Comparison of ENCODE assay signal across 9 cellular contexts in genomic region chr17:7626956-7627249, GRCh38. TPM values are rescaled to one million over a fixed set of nuclear protein-coding genes. Genes with fewer than 3 reads are reported as not detected.
DNase-seq lines count a peak whose midpoint lies in the region; ATAC-seq and TF ChIP-seq lines count a peak whose summit lies in the region.
"Had no signal": no experiment of that assay in that cellular context is flagged by ENCODE, and none has a peak within 500 bp of the region (broad histone marks: within the 10 kb centered on the region; RNA-seq: fewer than 3 reads in every experiment).

No MANE protein-coding gene starts in this region.

- no peaks in the 10 kb centered on the region for H3K9me2 ChIP-seq in HCT116 (ENCODE audit: insufficient read depth)
- H3K9me2 ChIP-seq in hepatocyte (replicated peaks; ENCODE audit: insufficient read depth), result no peaks in the 10 kb centered on the region

- no peak for TF ChIP-seq CTCF in HCT116 (IDR thresholded peaks at IDR 0.05 in 2 of 3, conservative IDR thresholded peaks at IDR 0.05 in 1 of 3; ENCODE audit: borderline replicate concordance in 1 of 3, insufficient read depth in 1 of 3, low read depth in 2 of 3, low read length in 2 of 3)
- no peak for TF ChIP-seq CTCF in hepatocyte (IDR thresholded peaks at IDR 0.05; ENCODE audit: poor library complexity)
- no peak for TF ChIP-seq CTCF in spleen (IDR thresholded peaks at IDR 0.05 in 8 of 11, conservative IDR thresholded peaks at IDR 0.05 in 3 of 11)

- POLR2A ChIA-PET in HCT116 (lab: Charles Lee), result interaction anchor here (0.5 to 2.2 kb wide), 7 partner anchors 9 to 361 kb away, joined by 3 to 24 read pairs (median 5); partner anchors contain the start of genes FXR2, TP53 and WRAP53

- H3K27ac Mint-ChIP-seq in activated T-helper 17 cell treated with anti-CD3 and anti-CD28 coated beads, Interleukin-2, amount 50 U/mL, for 72 hours, result peak overlapping the region; percentile 89

- peak overlapping the region; percentile 85 for H3K4me3 ChIP-seq in HCT116 (replicated peaks in 1 of 2; ENCODE audit: low read depth in 1 of 2, low read length in 2 of 2)
- peak overlapping the region; percentile 71 for H3K4me3 ChIP-seq in hepatocyte
- H3K4me3 ChIP-seq in spleen, result peak overlapping the region; percentile 52 to 84 (median 58)

- peak overlapping the region; percentile 66; the same call in 1 of the 2 replicates for H3K27ac ChIP-seq in HCT116 (ENCODE audit: low read depth, low read length)
- H3K27ac ChIP-seq in hepatocyte, result peak overlapping the region; percentile 99
- H3K27ac ChIP-seq in spleen, result peak overlapping the region; percentile 82 to 97 (median 91)

- H3K4me1 Mint-ChIP-seq in activated T-helper 17 cell treated with anti-CD3 and anti-CD28 coated beads, Interleukin-2, amount 50 U/mL, for 72 hours, result no peaks in the 10 kb centered on the region

- DNase-seq in HCT116 (ENCODE audit: low read depth, low spot score) (no peak), hepatocyte (ENCODE audit: low spot score) (no peak), spleen (no peak), NCI-H524 treated with DMSO at 0.1 percent for 48 hours (lab: John Stamatoyannopoulos, UW) (no peak), inferior parietal cortex (ENCODE audit: extremely low spot score) (no peak)

- CTCF ChIA-PET in HCT116 (lab: Charles Lee), result interaction anchor here (2.0 to 2.5 kb wide), 2 partner anchors 12 to 61 kb away, joined by 8 to 15 read pairs; partner anchors contain the start of genes FXR2, TP53 and WRAP53

- no peaks in the 10 kb centered on the region for H3K9me3 Mint-ChIP-seq in activated T-helper 17 cell treated with anti-CD3 and anti-CD28 coated beads, Interleukin-2, amount 50 U/mL, for 72 hours

- H3K4me2 ChIP-seq in HCT116 (ENCODE audit: low read length) (peak overlapping the region; percentile 80), hepatocyte (peak overlapping the region; percentile 96)

- ATAC-seq in HCT116 (peak; percentile 2; the same call in 1 of the 2 replicates), HG02884 (IDR thresholded peaks at IDR 0.05; ENCODE audit: unreplicated experiment) (no peak), HG03039 (IDR thresholded peaks at IDR 0.05; ENCODE audit: unreplicated experiment) (no peak)
- no peak for ATAC-seq in activated T-helper 17 cell treated with anti-CD3 and anti-CD28 coated beads, Interleukin-2, amount 50 U/mL, for 72 hours (replicated peaks)

- peak overlapping the region; percentile 88 for H3K4me3 Mint-ChIP-seq in activated T-helper 17 cell treated with anti-CD3 and anti-CD28 coated beads, Interleukin-2, amount 50 U/mL, for 72 hours

- RAD21 ChIA-PET in HCT116 (lab: Charles Lee; ENCODE audit: low non-redundant PET in 1 of 2, low total read pairs in 2 of 2, uncharacterized antibody in 2 of 2, unreplicated experiment in 2 of 2), result no interaction called here

- WGBS in hepatocyte (ENCODE audit: low lambda C conversion rate, missing lambda C conversion rate), result 11% methylated on average over 6 of the region's 6 CpGs
- 23 to 33% (median 32%) methylated on average over 6 of the region's 6 CpGs for WGBS in spleen, 5 donors

- H3K4me1 ChIP-seq in HCT116 (ENCODE audit: control insufficient read depth in 1 of 2, insufficient read depth in 2 of 2, low read length in 2 of 2) (peaks cover 4 to 13% of the 10 kb centered on the region in 2 experiments; a peak in 3 of 4 replicates), hepatocyte (ENCODE audit: insufficient read depth) (peaks cover 19% of the 10 kb centered on the region), spleen (peaks cover 9 to 28% (median 19%) of the 10 kb centered on the region in 6 donors)

- no peaks in the 10 kb centered on the region for H3K36me3 ChIP-seq in HCT116 (ENCODE audit: control insufficient read depth in 1 of 2, insufficient read depth in 2 of 2, low read length in 2 of 2)
- no peaks in the 10 kb centered on the region for H3K36me3 ChIP-seq in hepatocyte (replicated peaks; ENCODE audit: insufficient read depth, low read depth)
- peaks cover 0 to 14% (median 0%) of the 10 kb centered on the region in 6 donors for H3K36me3 ChIP-seq in spleen

- TF ChIP-seq RAD21 in HCT116 (IDR thresholded peaks at IDR 0.05; ENCODE audit: low read depth), result no peak

- H3K79me2 ChIP-seq in HCT116 (ENCODE audit: insufficient read depth, low read length) (peaks cover 5% of the 10 kb centered on the region; the same call in 1 of the 2 replicates), hepatocyte (peaks cover 24% of the 10 kb centered on the region)

- H3K27me3 Mint-ChIP-seq in activated T-helper 17 cell treated with anti-CD3 and anti-CD28 coated beads, Interleukin-2, amount 50 U/mL, for 72 hours, result no peaks in the 10 kb centered on the region

- no peaks in the 10 kb centered on the region for H3K9me3 ChIP-seq in HCT116 (ENCODE audit: control insufficient read depth in 1 of 2, insufficient read depth in 1 of 2, low read depth in 1 of 2, low read length in 2 of 2)
- H3K9me3 ChIP-seq in hepatocyte (ENCODE audit: low read depth), result no peaks in the 10 kb centered on the region
- H3K9me3 ChIP-seq in spleen, result no peaks in the 10 kb centered on the region

- BruUV-seq in HCT116 (replicated peaks; lab: Mats Ljungman, UMichigan), result no TSS peak

- H4K20me1 ChIP-seq in HCT116 (ENCODE audit: insufficient read depth) (no peaks in the 10 kb centered on the region), hepatocyte (ENCODE audit: insufficient read depth, poor library complexity, severe bottlenecking) (no peaks in the 10 kb centered on the region)

- no peak for TF ChIP-seq POLR2A in HCT116 (IDR thresholded peaks at IDR 0.05; ENCODE audit: borderline replicate concordance, extremely low read depth, insufficient read depth, insufficient read length)
- TF ChIP-seq POLR2A in spleen (IDR thresholded peaks at IDR 0.05), result no peak

- peak overlapping the region; percentile 93 for H3K9ac ChIP-seq in HCT116 (ENCODE audit: low read length)

- H2AFZ ChIP-seq in HCT116 (ENCODE audit: low read depth, low read length, poor library complexity, severe bottlenecking) (no peak overlapping the region), hepatocyte (peak overlapping the region; percentile 70)

- intact Hi-C loops in HCT116 (cut with micrococcal nuclease) (no loop called here), spleen (cut with DNase I; ENCODE audit: low total_unique reads) (loop anchor here (10.0 kb wide), 1 partner anchor 58 kb away; the partner anchor contains the start of genes TP53 and WRAP53)

- no peaks in the 10 kb centered on the region for H3K36me3 Mint-ChIP-seq in activated T-helper 17 cell treated with anti-CD3 and anti-CD28 coated beads, Interleukin-2, amount 50 U/mL, for 72 hours (ENCODE audit: low read depth)

- H3K27me3 ChIP-seq in HCT116 (ENCODE audit: insufficient read depth, low read length) (no peaks in the 10 kb centered on the region), hepatocyte (no peaks in the 10 kb centered on the region), spleen (replicated peaks in 1 of 7) (no peaks in the 10 kb centered on the region)

TF ChIP-seq in HCT116, 20 proteins besides CTCF, POLR2A, EP300 and RAD21 (continues in another document):
- TF ChIP-seq EGR1 (IDR thresholded peaks at IDR 0.05; ENCODE audit: low read depth), result no peak
- no peak for TF ChIP-seq CBX3 (IDR thresholded peaks at IDR 0.05; ENCODE audit: low read depth)
- no peak for TF ChIP-seq MAX (IDR thresholded peaks at IDR 0.05)

RNA-seq across cellular contexts. Expression of gene SAT2, which starts 0.7 kb away (rescaled TPM):
- 54.9 TPM for total RNA-seq in HCT116 (2021; ENCODE audit: unreplicated experiment)
- 61.7 and 65.5 TPM in 2 replicates for polyA plus RNA-seq in HCT116 (2012)
- total RNA-seq in activated T-helper 17 cell treated with anti-CD3 and anti-CD28 coated beads, Interleukin-2, amount 50 U/mL, for 72 hours, result 10 to 100 TPM; 25.5 to 62.7 TPM
- total RNA-seq in hepatocyte, result 114 and 130 TPM in 2 replicates
- 128 and 138 TPM in 2 replicates for polyA plus RNA-seq in hepatocyte
- total RNA-seq in spleen, result 10 to 100 TPM; 65.1 to 98.6 (median 80.6) TPM
- 100 to 1,000 TPM; 116 to 229 (median 191) TPM for polyA plus RNA-seq in spleen

RNA-seq across cellular contexts. Expression of gene SHBG, which starts 3.0 kb away (rescaled TPM):
- total RNA-seq in HCT116 (2021; ENCODE audit: unreplicated experiment) (not detected), hepatocyte (6.1 and 9.0 TPM in 2 replicates), spleen (1 to 10 TPM in 2 of 7 donors, under 1 TPM in 3, not detected in 2; 0.49 to 1.9 (median 0.70) TPM)
- polyA plus RNA-seq in HCT116 (2012), result 0.07 and 0.22 TPM in 2 replicates
- total RNA-seq in activated T-helper 17 cell treated with anti-CD3 and anti-CD28 coated beads, Interleukin-2, amount 50 U/mL, for 72 hours, result under 1 TPM in 1 of 2 donors, not detected in 1; 0.71 TPM
- polyA plus RNA-seq in hepatocyte (5.3 and 10.0 TPM in 2 replicates), spleen (under 1 TPM; 0.27 to 0.35 (median 0.28) TPM)

RNA-seq across cellular contexts. Expression of gene FXR2, which starts 12.2 kb away (rescaled TPM):
- 49.7 TPM for total RNA-seq in HCT116 (2021; ENCODE audit: unreplicated experiment)
- 47.9 and 56.0 TPM in 2 replicates for polyA plus RNA-seq in HCT116 (2012)
- total RNA-seq in activated T-helper 17 cell treated with anti-CD3 and anti-CD28 coated beads, Interleukin-2, amount 50 U/mL, for 72 hours, result 10 to 100 TPM; 34.4 to 37.0 TPM
- total RNA-seq in hepatocyte, result 33.0 and 33.7 TPM in 2 replicates
- polyA plus RNA-seq in hepatocyte, result 33.8 and 41.6 TPM in 2 replicates
- 10 to 100 TPM; 17.7 to 29.3 (median 26.7) TPM for total RNA-seq in spleen
- polyA plus RNA-seq in spleen, result 10 to 100 TPM; 18.9 to 26.9 (median 20.4) TPM

RNA-seq across cellular contexts. Expression of gene ATP1B2, which starts 23.8 kb away (rescaled TPM):
- total RNA-seq in HCT116 (2021; ENCODE audit: unreplicated experiment) (not detected), hepatocyte (0.04 and 0.23 TPM in 2 replicates), spleen (10 to 100 TPM in 1 of 7 donors, 1 to 10 TPM in 6; 3.8 to 10.1 (median 5.1) TPM)
- not detected in 2 replicates for polyA plus RNA-seq in HCT116 (2012)
- under 1 TPM; 0.06 to 0.42 TPM for total RNA-seq in activated T-helper 17 cell treated with anti-CD3 and anti-CD28 coated beads, Interleukin-2, amount 50 U/mL, for 72 hours
- polyA plus RNA-seq in hepatocyte (2.2 and 2.5 TPM in 2 replicates), spleen (under 1 TPM; 0.26 to 0.56 (median 0.54) TPM)
- total RNA-seq: lung microvascular endothelial cell had no signal

RNA-seq across cellular contexts. Expression of gene SOX15, which starts 37.0 kb away (rescaled TPM):
- total RNA-seq in HCT116 (2021; ENCODE audit: unreplicated experiment) (0.69 TPM), hepatocyte (0.13 and 0.44 TPM in 2 replicates), spleen (1 to 10 TPM in 1 of 7 donors, under 1 TPM in 2, not detected in 4; 0.41 to 1.7 (median 0.64) TPM)
- polyA plus RNA-seq in HCT116 (2012), result 1.0 and 1.2 TPM in 2 replicates
- under 1 TPM in 1 of 2 donors, not detected in 1; 0.90 TPM for total RNA-seq in activated T-helper 17 cell treated with anti-CD3 and anti-CD28 coated beads, Interleukin-2, amount 50 U/mL, for 72 hours
- polyA plus RNA-seq in hepatocyte (0.89 and 0.95 TPM in 2 replicates), spleen (under 1 TPM; 0.20 to 0.44 (median 0.32) TPM)
- total RNA-seq: lung microvascular endothelial cell had no signal
